8 cellular contexts compared by ENCODE assay signal in the genomic region with DNA sequence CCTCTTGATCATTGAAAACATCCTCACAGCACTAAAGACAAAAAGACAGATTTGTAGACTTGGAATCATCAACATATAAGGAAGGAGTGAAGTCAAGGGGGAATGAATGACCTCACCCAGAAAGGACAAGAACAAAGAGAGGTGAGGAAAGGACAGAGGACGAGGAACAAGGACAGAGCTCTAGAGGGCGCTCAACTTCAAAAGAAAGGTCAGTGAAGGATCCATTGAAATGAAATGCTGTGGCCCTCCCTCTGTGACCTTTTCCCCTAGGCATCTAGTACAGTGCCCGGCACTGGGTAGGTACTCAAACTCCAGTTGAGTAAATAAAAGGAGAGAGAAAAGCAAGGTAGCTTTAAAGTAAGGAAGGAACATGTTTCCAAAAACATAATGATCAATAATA. TPM values are rescaled to one million over a fixed set of nuclear protein-coding genes. Genes with fewer than 3 reads are reported as not detected.
DNase-seq lines count a peak whose midpoint lies in the region; ATAC-seq and TF ChIP-seq lines count a peak whose summit lies in the region.

No MANE protein-coding gene starts in this region.

- 43 to 48% methylated on average over 3 of the region's 3 CpGs for WGBS in lower leg skin, 2 donors

- no peak for TF ChIP-seq CTCF in lower leg skin (IDR thresholded peaks at IDR 0.05)

- H3K36me3 Mint-ChIP-seq in dendritic cell treated with granulocyte-macrophage colony-stimulating factor and Interleukin-4, amounts not matched to agents 40 ng/mL and 50 ng/mL, for 4 days (ENCODE audit: low read depth): peaks cover 26% of the 10 kb centered on the region
- no peaks in the 10 kb centered on the region for H3K36me3 Mint-ChIP-seq in stimulated activated naive CD8-positive, alpha-beta T cell treated with anti-CD3 and anti-CD28 coated beads, Interleukin-15, Interleukin-2, amounts not matched to agents 100 ng/mL and 50 ng/mL, for 24 hours (ENCODE audit: low read depth)

- H3K4me3 Mint-ChIP-seq in dendritic cell treated with granulocyte-macrophage colony-stimulating factor and Interleukin-4, amounts not matched to agents 40 ng/mL and 50 ng/mL, for 4 days: no peak overlapping the region
- peak overlapping the region; percentile 47 for H3K4me3 Mint-ChIP-seq in stimulated activated naive CD8-positive, alpha-beta T cell treated with anti-CD3 and anti-CD28 coated beads, Interleukin-15, Interleukin-2, amounts not matched to agents 100 ng/mL and 50 ng/mL, for 24 hours

- H3K27ac Mint-ChIP-seq in dendritic cell treated with granulocyte-macrophage colony-stimulating factor and Interleukin-4, amounts not matched to agents 40 ng/mL and 50 ng/mL, for 4 days: peak overlapping the region; percentile 70
- peak overlapping the region; percentile 62 for H3K27ac Mint-ChIP-seq in stimulated activated naive CD8-positive, alpha-beta T cell treated with anti-CD3 and anti-CD28 coated beads, Interleukin-15, Interleukin-2, amounts not matched to agents 100 ng/mL and 50 ng/mL, for 24 hours

- in situ Hi-C loops in ACHN (cut with HindIII; ENCODE audit: low pct_ligation_motif_present, low pct_unique_long_range_greater_than_20kb, low sequenced_read_pairs): no loop called here

- H3K4me3 ChIP-seq in lower leg skin (ENCODE audit: low read depth, poor library complexity, severe bottlenecking): no peak overlapping the region

- ATAC-seq in GM18861 (IDR thresholded peaks at IDR 0.05; ENCODE audit: unreplicated experiment) (peak; percentile 51), GM18519 (IDR thresholded peaks at IDR 0.05; ENCODE audit: low FRiP score, unreplicated experiment) (no peak)

- peaks cover 66% of the 10 kb centered on the region for H3K4me1 Mint-ChIP-seq in dendritic cell treated with granulocyte-macrophage colony-stimulating factor and Interleukin-4, amounts not matched to agents 40 ng/mL and 50 ng/mL, for 4 days (ENCODE audit: low read depth)
- peaks cover 26% of the 10 kb centered on the region for H3K4me1 Mint-ChIP-seq in stimulated activated naive CD8-positive, alpha-beta T cell treated with anti-CD3 and anti-CD28 coated beads, Interleukin-15, Interleukin-2, amounts not matched to agents 100 ng/mL and 50 ng/mL, for 24 hours (ENCODE audit: low read depth)

- intact Hi-C loops in dendritic cell treated with granulocyte-macrophage colony-stimulating factor and Interleukin-4, amounts not matched to agents 40 ng/mL and 50 ng/mL, for 4 days (cut with micrococcal nuclease): loop anchor here (5.0 kb wide), 1 partner anchor 64 kb away; no protein-coding TSS in a partner anchor
- intact Hi-C loops in lower leg skin (cut with DNase I; ENCODE audit: low total_unique reads): no loop called here

- no peaks in the 10 kb centered on the region for H3K27me3 Mint-ChIP-seq in dendritic cell treated with granulocyte-macrophage colony-stimulating factor and Interleukin-4, amounts not matched to agents 40 ng/mL and 50 ng/mL, for 4 days
- peaks cover 22% of the 10 kb centered on the region for H3K27me3 Mint-ChIP-seq in stimulated activated naive CD8-positive, alpha-beta T cell treated with anti-CD3 and anti-CD28 coated beads, Interleukin-15, Interleukin-2, amounts not matched to agents 100 ng/mL and 50 ng/mL, for 24 hours

- peak; percentile 63 for DNase-seq in ACHN
- peak; percentile 70 for DNase-seq in NCI-H82 (lab: John Stamatoyannopoulos, UW)
- no peak for DNase-seq in lower leg skin (ENCODE audit: low spot score in 2 of 2)
- DNase-seq in NCI-H2196 (lab: John Stamatoyannopoulos, UW; ENCODE audit: unreplicated experiment): no peak

- no peak for TF ChIP-seq POLR2A in lower leg skin (IDR thresholded peaks at IDR 0.05)

- no peaks in the 10 kb centered on the region for H3K9me3 Mint-ChIP-seq in dendritic cell treated with granulocyte-macrophage colony-stimulating factor and Interleukin-4, amounts not matched to agents 40 ng/mL and 50 ng/mL, for 4 days
- H3K9me3 Mint-ChIP-seq in stimulated activated naive CD8-positive, alpha-beta T cell treated with anti-CD3 and anti-CD28 coated beads, Interleukin-15, Interleukin-2, amounts not matched to agents 100 ng/mL and 50 ng/mL, for 24 hours: no peaks in the 10 kb centered on the region

RNA-seq across cellular contexts. Expression of gene ATP8B4, which starts 2.6 kb away (rescaled TPM):
- 1 to 10 TPM; 1.9 to 6.3 (median 2.9) TPM for total RNA-seq in lower leg skin

Comparison
In these comparisons a context has a peak if more than half of its experiments do, and no peak if none do; other contexts are left out.
1. DNase-seq: peak in ACHN (single experiment) and NCI-H82 (single experiment); none in lower leg skin (0 of 2) and NCI-H2196 (single experiment).